24 cellular contexts compared by ENCODE assay signal in the genomic region with DNA sequence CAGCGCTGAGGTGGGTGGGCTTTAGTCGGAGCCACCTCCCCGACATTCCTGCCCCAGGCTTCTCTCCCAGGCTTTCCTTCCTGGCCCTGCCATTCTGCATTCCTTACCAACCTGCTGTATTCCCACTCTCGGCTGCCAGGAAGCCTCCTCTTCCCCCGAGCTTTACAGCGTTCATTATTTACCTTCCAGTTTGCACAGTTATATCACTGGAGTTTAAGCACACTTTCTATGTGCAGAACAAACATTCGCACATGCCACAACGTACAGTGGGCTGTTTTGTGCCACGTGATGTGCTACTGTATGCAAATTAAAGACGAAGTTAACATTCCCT.
A peak's percentile ranks its signal among the peaks of the same experiment; 100 is the strongest.
DNase-seq lines count a peak whose midpoint lies in the region; ATAC-seq lines count a peak whose summit lies in the region.
"Had no signal": no experiment of that assay in that cellular context is flagged by ENCODE, and none has a peak within 500 bp of the region (broad histone marks: within the 10 kb centered on the region; RNA-seq: fewer than 3 reads in every experiment).

No MANE protein-coding gene starts in this region.

- H2BK5ac ChIP-seq in trophoblast cell (ENCODE audit: low read depth, low read length, poor library complexity) = peak overlapping the region; percentile 85

- peak overlapping the region; percentile 65 for H3K4me2 ChIP-seq in trophoblast cell (ENCODE audit: low read length)
- H3K4me2 ChIP-seq: KMS-11 had no signal

- H3K4me3 ChIP-seq in trophoblast cell (ENCODE audit: low read depth, low read length) = no peak overlapping the region
- H3K4me3 ChIP-seq: gastrocnemius medialis, Peyer's patch, psoas muscle, tibial artery had no signal

- no peak for ATAC-seq in HG02588 (IDR thresholded peaks at IDR 0.05; ENCODE audit: unreplicated experiment)
- ATAC-seq: gastrocnemius medialis, psoas muscle had no signal

- H4K8ac ChIP-seq in trophoblast cell (ENCODE audit: low read depth, low read length) = peak overlapping the region; percentile 88

- peaks cover 13% of the 10 kb centered on the region for H3K79me1 ChIP-seq in trophoblast cell (ENCODE audit: low read length)

- H3K27ac ChIP-seq in trophoblast cell (ENCODE audit: low read depth, low read length) = peak overlapping the region; percentile 94
- H3K27ac ChIP-seq: brain microvascular endothelial cell, gastrocnemius medialis, KMS-11, neutrophil, Peyer's patch, psoas muscle, tibial artery had no signal

- no CpG with 5 or more reads among the region's 10 CpGs for WGBS in trophoblast cell (ENCODE audit: extremely low coverage, insufficient coverage, insufficient read length)

- H2AFZ ChIP-seq in trophoblast cell (ENCODE audit: insufficient read depth, low read length, poor library complexity) = peak overlapping the region; percentile 73

- DNase-seq in DMS53 (lab: John Stamatoyannopoulos, UW) (peak; percentile 67), SK-N-DZ (ENCODE audit: low spot score) (peak; percentile 48), left kidney (ENCODE audit: low read depth, low spot score) (peak; percentile 65), trophoblast cell (peak; percentile 69 to 73), NCI-H526 treated with DMSO at 0.1 percent for 48 hours (lab: John Stamatoyannopoulos, UW) (no peak)
- DNase-seq in activated T-cell treated with anti-CD3 and anti-CD28 coated beads, Interleukin-2, amount 50 U/mL, for 48 hours = no peak
- no peak for DNase-seq in activated CD4-positive, alpha-beta T cell treated with anti-CD3 and anti-CD28 coated beads for 4 hours
- DNase-seq: activated CD4-positive, alpha-beta memory T cell treated with anti-CD3 and anti-CD28 coated beads, Interleukin-2, amount 10 ng/mL, durations not matched to agents 7 days and 5 days; activated CD4-positive, alpha-beta T cell treated with anti-CD3 and anti-CD28 coated beads for 1 hour; activated CD8-positive, alpha-beta memory T cell treated with anti-CD3 and anti-CD28 coated beads, Interleukin-2, amount 50 U/mL, for 4 hours; amniotic stem cell; brain microvascular endothelial cell; CD4-positive, alpha-beta memory T cell; gastrocnemius medialis; left cardiac atrium; MM.1S; NCI-H1930; Peyer's patch; psoas muscle; stimulated activated CD4-positive, alpha-beta T cell treated with anti-CD3 and anti-CD28 coated beads, Interleukin-4, amount 100 ng/mL, for 24 hours; tibial artery had no signal

- no peak overlapping the region for H3K9ac ChIP-seq in trophoblast cell (ENCODE audit: low read length)
- H3K9ac ChIP-seq: KMS-11 had no signal

- H2BK120ac ChIP-seq in trophoblast cell (ENCODE audit: insufficient read depth, low read length, poor library complexity) = peak overlapping the region; percentile 78

- H3K9me3 ChIP-seq in trophoblast cell (ENCODE audit: insufficient read depth, low read depth, low read length) = peaks cover 2% of the 10 kb centered on the region
- H3K9me3 ChIP-seq: gastrocnemius medialis, neutrophil, Peyer's patch, psoas muscle, tibial artery had no signal

- H2AK5ac ChIP-seq in trophoblast cell (ENCODE audit: low read length) = no peak overlapping the region

- H4K12ac ChIP-seq in trophoblast cell (ENCODE audit: low read depth, low read length) = no peak overlapping the region

- peaks cover 15 to 19% of the 10 kb centered on the region in 2 experiments for H3K4me1 ChIP-seq in trophoblast cell (ENCODE audit: control insufficient read depth in 1 of 2, insufficient read depth in 2 of 2, low read length in 2 of 2)
- H3K4me1 ChIP-seq: gastrocnemius medialis, Peyer's patch, psoas muscle had no signal

- H4K91ac ChIP-seq in trophoblast cell (ENCODE audit: low read depth, low read length) = peak overlapping the region; percentile 89

- peak overlapping the region; percentile 58 for H2BK12ac ChIP-seq in trophoblast cell (ENCODE audit: low read length)

- H3K36me3 ChIP-seq in trophoblast cell (ENCODE audit: control insufficient read depth in 1 of 2, insufficient read depth in 2 of 2, low read length in 2 of 2) = no peaks in the 10 kb centered on the region
- H3K36me3 ChIP-seq: brain microvascular endothelial cell, gastrocnemius medialis, neutrophil, Peyer's patch, tibial artery had no signal

- no peak overlapping the region for H3K4ac ChIP-seq in trophoblast cell (ENCODE audit: low read depth, low read length)

- H3K27me3 ChIP-seq in trophoblast cell (ENCODE audit: insufficient read depth, low read length) = no peaks in the 10 kb centered on the region
- H3K27me3 ChIP-seq: brain microvascular endothelial cell, gastrocnemius medialis, neutrophil, Peyer's patch, tibial artery had no signal

- peak overlapping the region; percentile 57 for H3K18ac ChIP-seq in trophoblast cell (ENCODE audit: low read length)

- H3K79me2 ChIP-seq in trophoblast cell (ENCODE audit: control insufficient read depth, insufficient read depth, low read length, poor library complexity) = peaks cover 3% of the 10 kb centered on the region

- no peak overlapping the region for H3K23ac ChIP-seq in trophoblast cell (ENCODE audit: low read length)

- H3K14ac ChIP-seq in trophoblast cell (ENCODE audit: low read length) = peak overlapping the region; percentile 82

Comparison
In these comparisons a context has a peak if more than half of its experiments do, and no peak if none do; other contexts are left out.
1. DNase-seq: peak in DMS53 (single experiment), SK-N-DZ (single experiment), left kidney (single experiment) and trophoblast cell (2 of 2); none in activated T-cell treated with anti-CD3 and anti-CD28 coated beads, Interleukin-2, amount 50 U/mL, for 48 hours (0 of 2), NCI-H526 treated with DMSO at 0.1 percent for 48 hours (single experiment) and activated CD4-positive, alpha-beta T cell treated with anti-CD3 and anti-CD28 coated beads for 4 hours (0 of 2).